10 cellular contexts compared by ENCODE assay signal in genomic region chr11:128893578-128894295, GRCh38. TPM values are rescaled to one million over a fixed set of nuclear protein-coding genes. Genes with fewer than 3 reads are reported as not detected.
DNase-seq lines count a peak whose midpoint lies in the region; ATAC-seq and TF ChIP-seq lines count a peak whose summit lies in the region.
"Had no signal": no experiment of that assay in that cellular context is flagged by ENCODE, and none has a peak within 500 bp of the region (broad histone marks: within the 10 kb centered on the region; RNA-seq: fewer than 3 reads in every experiment).

No MANE protein-coding gene starts in this region.

- CTCF ChIA-PET in GM10248 (lab: Yijun Ruan, JAX) = interaction anchor here (1.3 to 3.9 kb wide), 7 partner anchors 8 to 62 kb away, joined by 4 to 16 read pairs (median 7); no protein-coding TSS in a partner anchor

- TF ChIP-seq CTCF in GM12865 (IDR thresholded peaks at IDR 0.05; ENCODE audit: insufficient read depth, low read depth, low read length, missing control alignments) (no peak), cardiac muscle cell (IDR thresholded peaks at IDR 0.05; ENCODE audit: low read depth, low read length) (no peak), GM10248 (IDR thresholded peaks at IDR 0.05; ENCODE audit: control extremely low read depth, extremely low read depth, low read depth, missing control alignments) (no peak)

- no peaks in the 10 kb centered on the region for H3K36me3 ChIP-seq in cardiac muscle cell

- DNase-seq in GM12865 (ENCODE audit: low read depth) (peak; percentile 49), cardiac muscle cell (ENCODE audit: low read depth in 1 of 2, low spot score in 1 of 2) (no peak), GDM1 (lab: John Stamatoyannopoulos, UW) (no peak), GM10248 (ENCODE audit: extremely low spot score) (no peak)
- no peak for DNase-seq in stimulated activated naive CD8-positive, alpha-beta T cell treated with anti-CD3 and anti-CD28 coated beads, Interleukin-15, Interleukin-2, amounts not matched to agents 100 U/mL and 50 U/mL, for 24 hours
- DNase-seq: activated gamma-delta T cell treated with Interleukin-2 at 50 U/mL for 16 hours, NCI-H526 treated with DMSO at 0.1 percent for 48 hours had no signal

- peak overlapping the region; percentile 87 for H3K27ac ChIP-seq in cardiac muscle cell

- POLR2A ChIA-PET in GM10248 (lab: Yijun Ruan, JAX) = no interaction called here

- peaks cover 74% of the 10 kb centered on the region for H3K4me1 ChIP-seq in cardiac muscle cell (ENCODE audit: low read depth)

- H3K9me3 ChIP-seq in cardiac muscle cell (ENCODE audit: low read depth) = no peaks in the 10 kb centered on the region

- H3K4me3 ChIP-seq in GM12865 (ENCODE audit: low read depth, low read length) (no peak overlapping the region), cardiac muscle cell (peak overlapping the region; percentile 76)

- ATAC-seq in GM19468 (IDR thresholded peaks at IDR 0.05; ENCODE audit: extremely low read depth, unreplicated experiment) (peak; percentile 70), HG03097 (IDR thresholded peaks at IDR 0.05; ENCODE audit: low FRiP score, unreplicated experiment) (peak; percentile 57)
- no peak for ATAC-seq in activated CD4-positive, CD25-positive, alpha-beta regulatory T cell treated with anti-CD3 and anti-CD28 coated beads, Interleukin-2, amount 50 U/mL, for 24 hours
- no peak for ATAC-seq in stimulated activated naive CD8-positive, alpha-beta T cell treated with anti-CD3 and anti-CD28 coated beads, Interleukin-15, Interleukin-2, amounts not matched to agents 100 U/mL and 50 U/mL, for 24 hours

- H3K27me3 ChIP-seq in cardiac muscle cell = no peaks in the 10 kb centered on the region

RNA-seq across cellular contexts. Expression of gene KCNJ5, which starts 2.6 kb away (rescaled TPM):
- 67.5 and 71.8 TPM in 2 replicates for total RNA-seq in cardiac muscle cell
- polyA plus RNA-seq in cardiac muscle cell = 44.8 and 58.3 TPM in 2 replicates

RNA-seq across cellular contexts. Expression of gene KCNJ1, which starts 26.6 kb away (rescaled TPM):
- not detected in 2 replicates for total RNA-seq in cardiac muscle cell
- polyA plus RNA-seq in cardiac muscle cell = not detected in 2 replicates

RNA-seq across cellular contexts. Expression of gene TP53AIP1, which starts 48.9 kb away (rescaled TPM):
- 0.46 TPM in 1 of 2 replicates, not detected in the other for total RNA-seq in cardiac muscle cell
- polyA plus RNA-seq in cardiac muscle cell = 0.26 and 0.83 TPM in 2 replicates

Comparison
In these comparisons a context has a peak if more than half of its experiments do, and no peak if none do; other contexts are left out.
1. ATAC-seq: peak in GM19468 (single experiment) and HG03097 (single experiment); none in activated CD4-positive, CD25-positive, alpha-beta regulatory T cell treated with anti-CD3 and anti-CD28 coated beads, Interleukin-2, amount 50 U/mL, for 24 hours (0 of 2) and stimulated activated naive CD8-positive, alpha-beta T cell treated with anti-CD3 and anti-CD28 coated beads, Interleukin-15, Interleukin-2, amounts not matched to agents 100 U/mL and 50 U/mL, for 24 hours (single experiment).